Comparison of ENCODE assay signal across 27 cellular contexts in the genomic region with DNA sequence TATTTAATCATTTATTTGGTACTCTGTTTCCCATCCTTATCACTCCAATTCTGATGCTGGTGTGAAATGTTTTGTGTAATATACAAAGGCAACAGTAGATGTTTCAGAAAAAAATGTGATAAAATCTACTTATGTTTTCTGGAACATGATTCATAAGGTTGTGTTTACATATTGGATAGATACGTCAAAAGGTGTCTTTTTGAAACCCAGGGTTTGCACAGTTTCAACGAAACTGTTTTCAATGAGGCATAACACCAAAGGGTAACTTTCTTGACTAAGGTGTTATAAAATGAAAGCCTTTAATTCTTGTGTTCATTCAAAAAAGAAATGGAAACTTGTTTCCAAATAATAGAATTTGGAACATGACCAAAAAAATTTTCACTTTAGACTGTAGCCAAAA.
"Had no signal": no experiment of that assay in that cellular context is flagged by ENCODE, and none has a peak within 500 bp of the region (broad histone marks: within the 10 kb centered on the region; RNA-seq: fewer than 3 reads in every experiment).

No MANE protein-coding gene starts in this region.

- H3K27me3 Mint-ChIP-seq: activated CD4-positive, alpha-beta memory T cell treated with anti-CD3 and anti-CD28 coated beads for 36 hours; activated CD4-positive, alpha-beta T cell treated with anti-CD3 and anti-CD28 coated beads, Interleukin-2, amount 10 ng/mL, durations not matched to agents 7 days and 5 days; activated naive CD4-positive, alpha-beta T cell treated with anti-CD3 and anti-CD28 coated beads, Interleukin-2, amount 10 ng/mL, durations not matched to agents 7 days and 5 days had no signal

- FAIRE-seq: bronchial epithelial cell had no signal

- H3K9me3 ChIP-seq: Peyer's patch, SJSA1 had no signal

- H3K36me3 ChIP-seq: Peyer's patch had no signal

- H3K9ac ChIP-seq: KMS-11 had no signal

- ATAC-seq: SK-N-SH treated with all-trans-retinoic acid at 6 μM for 48 hours had no signal

- H3K4me3 Mint-ChIP-seq: activated CD4-positive, alpha-beta memory T cell treated with anti-CD3 and anti-CD28 coated beads for 36 hours; activated CD4-positive, alpha-beta T cell treated with anti-CD3 and anti-CD28 coated beads, Interleukin-2, amount 10 ng/mL, durations not matched to agents 7 days and 5 days; activated naive CD4-positive, alpha-beta T cell treated with anti-CD3 and anti-CD28 coated beads, Interleukin-2, amount 10 ng/mL, durations not matched to agents 7 days and 5 days; activated naive CD8-positive, alpha-beta T cell treated with anti-CD3 and anti-CD28 coated beads, Interleukin-2, amount 10 ng/mL, durations not matched to agents 7 days and 5 days had no signal

- H3K27me3 ChIP-seq: Peyer's patch had no signal

- H3K27ac Mint-ChIP-seq: activated CD4-positive, alpha-beta memory T cell treated with anti-CD3 and anti-CD28 coated beads for 36 hours; activated CD4-positive, alpha-beta T cell treated with anti-CD3 and anti-CD28 coated beads, Interleukin-2, amount 10 ng/mL, durations not matched to agents 7 days and 5 days; activated naive CD4-positive, alpha-beta T cell treated with anti-CD3 and anti-CD28 coated beads, Interleukin-2, amount 10 ng/mL, durations not matched to agents 7 days and 5 days; activated naive CD8-positive, alpha-beta T cell treated with anti-CD3 and anti-CD28 coated beads, Interleukin-2, amount 10 ng/mL, durations not matched to agents 7 days and 5 days; activated T-helper 1 cell treated with anti-CD3 and anti-CD28 coated beads, Interleukin-12 subunit alpha, Interleukin-12 subunit beta, Interleukin-2, Interleukin-4 antibody, amounts not matched to agents 30 ng/mL and 10 ng/mL and 1 ng/mL, durations not matched to agents 14 hours and 24 hours and 36 hours had no signal

- H3K27ac ChIP-seq: KMS-11, Peyer's patch, SJSA1, VCaP had no signal

- DNase-seq: activated CD4-positive, alpha-beta memory T cell treated with anti-CD3 and anti-CD28 coated beads for 36 hours; activated CD4-positive, alpha-beta T cell treated with anti-CD3 and anti-CD28 coated beads, Interleukin-2, amount 10 ng/mL, durations not matched to agents 7 days and 5 days; activated CD4-positive, CD25-positive, alpha-beta regulatory T cell; activated CD8-positive, alpha-beta memory T cell treated with anti-CD3 and anti-CD28 coated beads for 24 hours; activated gamma-delta T cell; activated naive CD4-positive, alpha-beta T cell treated with anti-CD3 and anti-CD28 coated beads, Interleukin-2, amount 10 ng/mL, durations not matched to agents 7 days and 5 days; activated naive CD8-positive, alpha-beta T cell treated with anti-CD3 and anti-CD28 coated beads, Interleukin-2, amount 10 ng/mL, durations not matched to agents 7 days and 5 days; aorta; central memory CD4-positive, alpha-beta T cell; MV-4-11; NCI-H1092 treated with DMSO at 0.1 percent for 48 hours; NCI-H1436; NCI-H1694 treated with DMSO at 0.1 percent for 48 hours; NCI-H2029 treated with DMSO at 0.1 percent for 48 hours; NCI-H510A treated with DMSO at 0.1 percent for 48 hours; NCI-H69; NK-92 treated with Interleukin-12 subunit alpha and Interleukin-12 subunit beta, amount 100 ng/mL, for 24 hours; Peyer's patch; SHP77; SW 1271; T1000 had no signal

- H3K9me3 Mint-ChIP-seq: activated naive CD4-positive, alpha-beta T cell treated with anti-CD3 and anti-CD28 coated beads, Interleukin-2, amount 10 ng/mL, durations not matched to agents 7 days and 5 days had no signal

- H3K4me2 ChIP-seq: KMS-11 had no signal

- H3K4me3 ChIP-seq: Peyer's patch, SJSA1 had no signal
